ENCODE assay signal across 8 cellular contexts in the genomic region with DNA sequence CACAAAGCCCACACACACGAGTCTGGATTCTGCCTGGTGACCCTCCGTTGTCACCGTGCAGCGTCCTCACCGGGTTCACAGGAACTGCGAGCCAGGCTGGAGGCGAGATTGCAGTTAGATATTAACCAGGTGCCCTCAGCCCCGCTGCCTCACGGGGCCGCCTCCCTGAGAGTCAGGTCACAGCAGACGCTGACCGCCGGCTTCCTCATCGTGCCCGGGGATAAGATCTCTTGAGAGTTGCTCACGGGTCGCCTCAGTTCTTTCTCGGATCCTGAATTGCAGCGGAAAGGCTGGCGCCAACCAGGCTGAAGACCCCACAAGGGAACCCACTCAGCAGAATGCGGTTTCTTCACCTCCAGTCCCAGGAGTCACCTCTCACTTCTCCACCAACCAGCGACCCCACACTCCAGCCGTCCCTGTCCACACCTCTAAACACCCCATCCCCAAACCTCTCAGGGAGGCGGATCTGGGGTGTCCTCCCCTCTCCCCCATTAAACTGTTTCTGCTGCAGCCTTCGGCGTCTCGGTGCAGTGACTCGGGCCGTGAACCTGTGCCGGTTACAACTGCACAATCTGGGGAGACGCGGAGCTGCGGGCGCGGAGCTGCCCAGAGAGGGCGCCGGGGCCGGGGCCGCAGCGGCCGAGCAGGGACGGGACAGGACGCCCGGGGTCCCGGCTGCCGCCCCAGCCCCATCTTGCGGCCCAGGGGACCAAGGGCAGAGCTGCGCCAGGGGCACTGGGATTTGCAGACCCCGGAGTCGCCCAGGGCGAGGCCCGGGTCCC. TPM values are rescaled to one million over a fixed set of nuclear protein-coding genes. Genes with fewer than 3 reads are reported as not detected.
DNase-seq lines count a peak whose midpoint lies in the region; ATAC-seq and TF ChIP-seq lines count a peak whose summit lies in the region.

No MANE protein-coding gene starts in this region.

- H2AFZ ChIP-seq in mammary epithelial cell (ENCODE audit: low read depth, low read length), result peak overlapping the region; percentile 99

- 2% methylated on average over 18 of the region's 52 CpGs for WGBS in mammary epithelial cell (ENCODE audit: low coverage, missing lambda C conversion rate)

- intact Hi-C loops in mammary epithelial cell (cut with micrococcal nuclease), result loop anchor here (2.0 to 5.0 kb wide), 3 partner anchors 29 to 74 kb away; partner anchors contain the start of genes ZNF440 and ZNF441

- in situ Hi-C loops in mammary epithelial cell (cut with MboI; ENCODE audit: low sequenced_read_pairs in 2 of 2), result no loop called here

- ATAC-seq in GM19455 (IDR thresholded peaks at IDR 0.05; ENCODE audit: unreplicated experiment) (peak; percentile 41), HG03565 (IDR thresholded peaks at IDR 0.05; ENCODE audit: unreplicated experiment) (peak; percentile 23)

- no peaks in the 10 kb centered on the region for H4K20me1 ChIP-seq in mammary epithelial cell (ENCODE audit: insufficient read depth, low read length)

- H3K27me3 ChIP-seq in mammary epithelial cell (ENCODE audit: insufficient read depth, low read length), result no peaks in the 10 kb centered on the region

- peaks cover 41% of the 10 kb centered on the region for H3K79me2 ChIP-seq in mammary epithelial cell (ENCODE audit: insufficient read depth, low read length)

- dilution Hi-C loops in mammary epithelial cell (cut with HindIII; ENCODE audit: low sequenced_read_pairs), result no loop called here

- H3K9me3 ChIP-seq in mammary epithelial cell (replicated peaks; ENCODE audit: insufficient read depth, low read length), result no peaks in the 10 kb centered on the region

- CTCF ChIA-PET in mammary epithelial cell (lab: Charles Lee; ENCODE audit: low non-redundant PET), result interaction anchor here (0.6 kb wide), 2 partner anchors 74 to 179 kb away, joined by 4 to 9 read pairs; no protein-coding TSS in a partner anchor

- DNase-seq in D341Med (ENCODE audit: low spot score) (peak; percentile 38), T-helper 9 cell (peak; percentile 11), mammary epithelial cell (peak; percentile 42), iris pigment epithelial cell (ENCODE audit: low read depth) (peak; percentile 28), dedifferentiated amniotic fluid mesenchymal stem cell (ENCODE audit: extremely low spot score) (no peak)
- peak in 2 of 3 donors; percentile 5 to 9 for DNase-seq in stimulated activated CD4-positive, alpha-beta T cell treated with anti-CD3 and anti-CD28 coated beads, Interleukin-12 subunit alpha, Interleukin-12 subunit beta, amount 100 ng/mL, for 48 hours (ENCODE audit: low read depth in 2 of 3, low spot score in 1 of 3)

- peak overlapping the region; percentile 70 for H3K9ac ChIP-seq in mammary epithelial cell (ENCODE audit: insufficient read depth, low read length)

- peak overlapping the region; percentile 82 to 92 (median 91) for H3K4me3 ChIP-seq in mammary epithelial cell (replicated peaks in 1 of 3; ENCODE audit: insufficient read depth in 1 of 3, low read depth in 2 of 3, low read length in 3 of 3)

- peaks cover 20% of the 10 kb centered on the region for H3K4me1 ChIP-seq in mammary epithelial cell (ENCODE audit: insufficient read depth, low read length)

- peak in 1 of 2 donors; percentile 20 for TF ChIP-seq CTCF in mammary epithelial cell (conservative IDR thresholded peaks at IDR 0.05 in 1 of 2, IDR thresholded peaks at IDR 0.05 in 1 of 2; ENCODE audit: extremely low read depth in 1 of 2, insufficient read depth in 1 of 2, low read depth in 1 of 2, low read length in 2 of 2)

- H3K36me3 ChIP-seq in mammary epithelial cell (ENCODE audit: insufficient read depth, low read length), result no peaks in the 10 kb centered on the region

- BruUV-seq in mammary epithelial cell (replicated peaks; lab: Mats Ljungman, UMichigan), result TSS peak; percentile 53

- peak overlapping the region; percentile 61 for H3K27ac ChIP-seq in mammary epithelial cell (ENCODE audit: insufficient read depth, low read depth, low read length)

- peak overlapping the region; percentile 95 for H3K4me2 ChIP-seq in mammary epithelial cell (ENCODE audit: insufficient read depth, low read depth, low read length)

RNA-seq across cellular contexts. Expression of gene ZNF823, which starts 0.6 kb away (rescaled TPM):
- total RNA-seq in mammary epithelial cell, result 1 to 10 TPM; 2.8 to 9.5 TPM
- 2.4 TPM for polyA plus RNA-seq in mammary epithelial cell
- polyA minus RNA-seq in mammary epithelial cell, result 9.7 TPM

RNA-seq across cellular contexts. Expression of gene ZNF441, which starts 28.6 kb away (rescaled TPM):
- 1 to 10 TPM; 3.1 to 6.7 TPM for total RNA-seq in mammary epithelial cell
- 0.86 TPM for polyA plus RNA-seq in mammary epithelial cell
- polyA minus RNA-seq in mammary epithelial cell, result 2.1 TPM
